Comparison of ENCODE assay signal across 8 cellular contexts in the genomic region with DNA sequence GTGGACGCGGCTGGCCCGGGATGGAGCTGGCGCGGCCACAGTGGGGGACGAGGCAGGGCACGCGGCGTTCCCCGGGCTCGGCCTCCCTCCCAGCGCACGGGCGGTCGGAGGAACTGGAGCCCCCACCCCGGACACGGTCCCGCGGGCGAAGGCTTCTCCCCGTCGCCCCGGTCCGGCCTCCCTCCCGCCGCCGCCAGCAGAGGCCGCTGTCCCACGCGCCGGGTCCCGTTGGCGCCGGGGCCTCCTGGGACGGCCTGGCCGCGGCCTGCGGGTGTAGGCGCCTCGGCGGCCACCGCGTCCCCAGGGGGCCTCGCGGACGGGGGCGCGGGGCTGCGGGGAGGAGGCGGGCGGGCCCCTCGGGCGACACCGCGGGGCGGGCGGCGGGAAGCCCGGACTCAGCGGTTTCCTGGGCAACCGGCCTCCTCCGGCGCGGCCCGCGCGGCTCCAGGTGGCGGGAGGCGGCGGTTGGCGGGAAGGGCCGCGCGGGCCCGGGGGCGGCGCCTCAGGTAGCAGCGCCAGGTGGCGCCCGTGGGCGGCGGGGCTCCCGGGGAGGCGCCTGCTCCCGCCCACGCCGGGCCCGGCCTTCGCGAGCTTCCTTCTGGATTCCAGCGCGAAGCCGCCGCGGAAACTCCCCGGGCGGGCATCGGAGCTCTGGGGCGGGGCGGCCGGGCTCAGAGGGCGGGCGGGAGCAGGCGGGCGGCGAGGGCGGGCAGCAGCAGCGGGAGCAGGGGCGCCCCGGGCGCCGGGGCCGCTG. TPM values are rescaled to one million over a fixed set of nuclear protein-coding genes. Genes with fewer than 3 reads are reported as not detected.
DNase-seq lines count a peak whose midpoint lies in the region; ATAC-seq and TF ChIP-seq lines count a peak whose summit lies in the region.

No MANE protein-coding gene starts in this region.

- no peak overlapping the region for H3K4me3 Mint-ChIP-seq in activated naive CD8-positive, alpha-beta T cell treated with anti-CD3 and anti-CD28 coated beads, Interleukin-2, amount 10 ng/mL, durations not matched to agents 7 days and 5 days

- no peaks in the 10 kb centered on the region for H3K36me3 ChIP-seq in SJCRH30
- no peaks in the 10 kb centered on the region for H3K36me3 ChIP-seq in upper lobe of right lung

- intact Hi-C loops in cardiac septum (cut with DNase I) (loop anchor here (2.0 to 5.0 kb wide), 2 partner anchors 184 to 504 kb away; no protein-coding TSS in a partner anchor), posterior cingulate gyrus (cut with DNase I) (loop anchor here (2.0 kb wide), 1 partner anchor 184 kb away; no protein-coding TSS in a partner anchor), upper lobe of right lung (cut with DNase I) (no loop called here)

- DNase-seq in EH (ENCODE audit: low read depth), result peak; percentile 72
- peak; percentile 43 for DNase-seq in Jurkat, Clone E6-1 (ENCODE audit: low read depth, low spot score)
- DNase-seq in SJCRH30, result peak; percentile 71 to 74
- DNase-seq in activated naive CD8-positive, alpha-beta T cell treated with anti-CD3 and anti-CD28 coated beads, Interleukin-2, amount 10 ng/mL, durations not matched to agents 7 days and 5 days, result peak; percentile 90
- peak; percentile 87 for DNase-seq in cardiac septum (ENCODE audit: low spot score)
- DNase-seq in posterior cingulate gyrus, result peak; percentile 45 to 96 (median 66)
- peak; percentile 96 for DNase-seq in upper lobe of right lung

- no peak overlapping the region for H3K27ac Mint-ChIP-seq in activated naive CD8-positive, alpha-beta T cell treated with anti-CD3 and anti-CD28 coated beads, Interleukin-2, amount 10 ng/mL, durations not matched to agents 7 days and 5 days

- H3K27me3 Mint-ChIP-seq in activated naive CD8-positive, alpha-beta T cell treated with anti-CD3 and anti-CD28 coated beads, Interleukin-2, amount 10 ng/mL, durations not matched to agents 7 days and 5 days, result peaks cover 1% of the 10 kb centered on the region

- peak overlapping the region; percentile 68 for H3K4me3 ChIP-seq in Jurkat, Clone E6-1 (ENCODE audit: low read length)
- H3K4me3 ChIP-seq in SJCRH30 (peak overlapping the region; percentile 73), upper lobe of right lung (peak overlapping the region; percentile 68)

- H3K27ac ChIP-seq in SJCRH30 (no peak overlapping the region; the same call in 1 of the 2 replicates), upper lobe of right lung (peak overlapping the region; percentile 71)

- H3K9me3 ChIP-seq in SJCRH30 (replicated peaks) (no peaks in the 10 kb centered on the region), upper lobe of right lung (no peaks in the 10 kb centered on the region)

- H3K4me1 ChIP-seq in SJCRH30 (no peaks in the 10 kb centered on the region), upper lobe of right lung (peaks cover 7% of the 10 kb centered on the region)

- ATAC-seq in GM21619 (IDR thresholded peaks at IDR 0.05; ENCODE audit: unreplicated experiment) (peak; percentile 65), upper lobe of right lung (peak; percentile 92)
- peak; percentile 78 for ATAC-seq in activated naive CD8-positive, alpha-beta T cell treated with anti-CD3 and anti-CD28 coated beads, Interleukin-2, amount 10 ng/mL, durations not matched to agents 7 days and 5 days (ENCODE audit: low read depth)

- H3K9me3 Mint-ChIP-seq in activated naive CD8-positive, alpha-beta T cell treated with anti-CD3 and anti-CD28 coated beads, Interleukin-2, amount 10 ng/mL, durations not matched to agents 7 days and 5 days, result no peaks in the 10 kb centered on the region

- POLR2A ChIA-PET in activated naive CD8-positive, alpha-beta T cell treated with anti-CD3 and anti-CD28 coated beads, Interleukin-2, amount 10 ng/mL, durations not matched to agents 7 days and 5 days (lab: Charles Lee), result interaction anchor here (0.7 kb wide), 1 partner anchor 20 kb away, joined by 3 read pairs; no protein-coding TSS in a partner anchor

- peak; percentile 70 for TF ChIP-seq CTCF in upper lobe of right lung (IDR thresholded peaks at IDR 0.05)

- peaks cover 9% of the 10 kb centered on the region for H3K4me1 Mint-ChIP-seq in activated naive CD8-positive, alpha-beta T cell treated with anti-CD3 and anti-CD28 coated beads, Interleukin-2, amount 10 ng/mL, durations not matched to agents 7 days and 5 days

- H3K27me3 ChIP-seq in SJCRH30 (no peaks in the 10 kb centered on the region), upper lobe of right lung (no peaks in the 10 kb centered on the region)

- no peaks in the 10 kb centered on the region for H3K36me3 Mint-ChIP-seq in activated naive CD8-positive, alpha-beta T cell treated with anti-CD3 and anti-CD28 coated beads, Interleukin-2, amount 10 ng/mL, durations not matched to agents 7 days and 5 days

RNA-seq across cellular contexts. Expression of a gene that starts 26.7 kb away (rescaled TPM):
- 13.2 TPM for polyA plus RNA-seq in Jurkat, Clone E6-1 (2012; ENCODE audit: insufficient read depth, insufficient read length)
- total RNA-seq in SJCRH30 (2014; rRNA removed; shearing (Covaris generic)), result 4.7 and 6.0 TPM in 2 replicates
- 1 to 10 TPM; 5.4 to 5.6 TPM for total RNA-seq in activated naive CD8-positive, alpha-beta T cell treated with anti-CD3 and anti-CD28 coated beads, Interleukin-2, amount 10 ng/mL, durations not matched to agents 7 days and 5 days
- 10.8 TPM for total RNA-seq in cardiac septum
- 2.3 TPM for total RNA-seq in upper lobe of right lung

RNA-seq across cellular contexts. Expression of a gene that starts 34.2 kb away (rescaled TPM):
- polyA plus RNA-seq in Jurkat, Clone E6-1 (2012; ENCODE audit: insufficient read depth, insufficient read length), result 3.6 TPM
- 0.05 and 0.06 TPM in 2 replicates for total RNA-seq in SJCRH30 (2014; rRNA removed; shearing (Covaris generic))
- total RNA-seq in activated naive CD8-positive, alpha-beta T cell treated with anti-CD3 and anti-CD28 coated beads, Interleukin-2, amount 10 ng/mL, durations not matched to agents 7 days and 5 days, result 1 to 10 TPM; 1.4 TPM
- 5.9 TPM for total RNA-seq in cardiac septum
- 3.6 TPM for total RNA-seq in upper lobe of right lung

Comparison
In these comparisons a context has a peak if more than half of its experiments do, and no peak if none do; other contexts are left out.
1. DNase-seq: peak in every context shown above with its lines; median percentile 96 in upper lobe of right lung; 90 in activated naive CD8-positive, alpha-beta T cell treated with anti-CD3 and anti-CD28 coated beads, Interleukin-2, amount 10 ng/mL, durations not matched to agents 7 days and 5 days; 87 in cardiac septum; 72 in SJCRH30; 72 in EH; 66 in posterior cingulate gyrus; 43 in Jurkat, Clone E6-1.